Comparison of ENCODE assay signal across 8 cellular contexts in genomic region chr2:126664234-126664633, GRCh38. TPM values are rescaled to one million over a fixed set of nuclear protein-coding genes. Genes with fewer than 3 reads are reported as not detected.
DNase-seq lines count a peak whose midpoint lies in the region; ATAC-seq and TF ChIP-seq lines count a peak whose summit lies in the region.

No MANE protein-coding gene starts in this region.

- H3K27me3 Mint-ChIP-seq in osteocyte (ENCODE audit: unreplicated experiment), result no peaks in the 10 kb centered on the region

- ATAC-seq in GM19372 (IDR thresholded peaks at IDR 0.05; ENCODE audit: low read depth, unreplicated experiment) (peak; percentile 70), HG03175 (IDR thresholded peaks at IDR 0.05; ENCODE audit: unreplicated experiment) (peak; percentile 83)

- H3K36me3 Mint-ChIP-seq in osteocyte (ENCODE audit: unreplicated experiment), result peaks cover 17% of the 10 kb centered on the region

- peak; percentile 17 for TF ChIP-seq CTCF in GM06990 (IDR thresholded peaks at IDR 0.05; ENCODE audit: insufficient read depth, low read length, poor library complexity, severe bottlenecking)
- TF ChIP-seq CTCF in osteocyte (IDR thresholded peaks at IDR 0.05), result no peak

- H3K9me3 Mint-ChIP-seq in osteocyte (ENCODE audit: unreplicated experiment), result no peaks in the 10 kb centered on the region

- no peak for DNase-seq in GM06990 (ENCODE audit: extremely low read depth, insufficient read length)
- DNase-seq in central memory CD4-positive, alpha-beta T cell, result peak; percentile 13
- no peak for DNase-seq in HCEC 1CT
- DNase-seq in osteocyte (ENCODE audit: extremely low spot score, unreplicated experiment), result no peak
- no peak for DNase-seq in globus pallidus (ENCODE audit: low spot score)
- DNase-seq in anterior cingulate cortex (lab: John Stamatoyannopoulos, UW), result no peak

- H3K4me1 Mint-ChIP-seq in osteocyte (ENCODE audit: unreplicated experiment), result peaks cover 62% of the 10 kb centered on the region

- H3K4me3 ChIP-seq in GM06990 (replicated peaks; ENCODE audit: low read depth, low read length), result peak overlapping the region; percentile 7

- H3K27me3 ChIP-seq in GM06990 (replicated peaks; ENCODE audit: control insufficient read depth, insufficient read depth, low read length), result no peaks in the 10 kb centered on the region

- H3K36me3 ChIP-seq in GM06990 (ENCODE audit: control insufficient read depth, insufficient read depth, low read length), result peaks cover 3% of the 10 kb centered on the region

- no peak overlapping the region for H3K27ac Mint-ChIP-seq in osteocyte (ENCODE audit: unreplicated experiment)

- no peak overlapping the region for H3K4me3 Mint-ChIP-seq in osteocyte (ENCODE audit: unreplicated experiment)

RNA-seq across cellular contexts. Expression of gene GYPC, which starts 8.3 kb away (rescaled TPM):
- total RNA-seq in osteocyte, result 110 and 114 TPM in 2 replicates
